9 cellular contexts compared by ENCODE assay signal in genomic region chr9:5582835-5583195, GRCh38. TPM values are rescaled to one million over a fixed set of nuclear protein-coding genes. Genes with fewer than 3 reads are reported as not detected.
DNase-seq lines count a peak whose midpoint lies in the region; ATAC-seq and TF ChIP-seq lines count a peak whose summit lies in the region.
"Had no signal": no experiment of that assay in that cellular context is flagged by ENCODE, and none has a peak within 500 bp of the region (broad histone marks: within the 10 kb centered on the region; RNA-seq: fewer than 3 reads in every experiment).

No MANE protein-coding gene starts in this region.

- no peaks in the 10 kb centered on the region for H3K9me2 ChIP-seq in SK-N-SH

- peak overlapping the region in 1 of 2 experiments; percentile 83; a peak in 2 of 4 replicates for H3K27ac ChIP-seq in SK-N-SH (ENCODE audit: low read depth in 2 of 2, low read length in 1 of 2)
- H3K27ac ChIP-seq: VCaP had no signal

- POLR2A ChIA-PET in SK-N-SH (lab: Yijun Ruan, JAX) = no interaction called here

- H3K9ac ChIP-seq in SK-N-SH = peak overlapping the region; percentile 31; the same call in 1 of the 2 replicates

- no peaks in the 10 kb centered on the region for H4K20me1 ChIP-seq in SK-N-SH (ENCODE audit: insufficient read depth)

- H3K4me2 ChIP-seq in SK-N-SH = peak overlapping the region; percentile 4; the same call in 1 of the 2 replicates

- peaks cover 0 to 19% of the 10 kb centered on the region in 2 experiments; a peak in 2 of 4 replicates for H3K4me1 ChIP-seq in SK-N-SH (ENCODE audit: control insufficient read depth in 1 of 2, insufficient read depth in 2 of 2, low read depth in 1 of 2, low read length in 1 of 2)

- H3K27me3 ChIP-seq in SK-N-SH (ENCODE audit: insufficient read depth) = no peaks in the 10 kb centered on the region
- no peaks in the 10 kb centered on the region for H3K27me3 ChIP-seq in MG63

- no peak overlapping the region for H3K4me3 ChIP-seq in SK-N-SH (ENCODE audit: low read depth in 2 of 2, low read length in 1 of 2)
- H3K4me3 ChIP-seq in MG63 = no peak overlapping the region

- H3K36me3 ChIP-seq in SK-N-SH (replicated peaks in 1 of 2; ENCODE audit: control insufficient read depth in 1 of 2, insufficient read depth in 2 of 2, low read length in 1 of 2) = no peaks in the 10 kb centered on the region
- no peaks in the 10 kb centered on the region for H3K36me3 ChIP-seq in MG63

- ATAC-seq in GM18861 (IDR thresholded peaks at IDR 0.05; ENCODE audit: unreplicated experiment) = peak; percentile 44
- ATAC-seq in HG02678 (IDR thresholded peaks at IDR 0.05; ENCODE audit: unreplicated experiment) = peak; percentile 53
- no peak for ATAC-seq in esophagus mucosa

- WGBS in SK-N-SH (ENCODE audit: low lambda C conversion rate) = 0% methylated on average over 2 of the region's 2 CpGs

- H3K79me2 ChIP-seq in SK-N-SH (ENCODE audit: insufficient read depth) = no peaks in the 10 kb centered on the region

- no peak for TF ChIP-seq CTCF in SK-N-SH (IDR thresholded peaks at IDR 0.05)

- peak overlapping the region; percentile 37 for H2AFZ ChIP-seq in SK-N-SH (ENCODE audit: low read depth)

- no peak for TF ChIP-seq EP300 in SK-N-SH (IDR thresholded peaks at IDR 0.05; ENCODE audit: borderline replicate concordance in 1 of 2, low read depth in 1 of 2, low read length in 1 of 2)

- CTCF ChIA-PET in SK-N-SH (lab: Yijun Ruan, JAX) = interaction anchor here (0.9 to 2.6 kb wide), 6 partner anchors 11 to 822 kb away, joined by 3 to 9 read pairs (median 5); partner anchors contain the start of gene CD274

- no peaks in the 10 kb centered on the region for H3K9me3 ChIP-seq in SK-N-SH
- H3K9me3 ChIP-seq in MG63 = no peaks in the 10 kb centered on the region

- peaks cover 41% of the 10 kb centered on the region for H3F3A ChIP-seq in SK-N-SH (replicated peaks; ENCODE audit: insufficient read depth)

- DNase-seq in SK-N-SH = no peak
- peak; percentile 69 for DNase-seq in fibroblast of gingiva (ENCODE audit: low read depth)
- DNase-seq in stimulated activated CD4-positive, alpha-beta T cell treated with anti-CD3 and anti-CD28 coated beads, Interleukin-4, amount 100 ng/mL, for 1 hour = peak; percentile 9
- DNase-seq in MG63 = no peak
- DNase-seq in DMS53 (lab: John Stamatoyannopoulos, UW) = no peak

- no peak for TF ChIP-seq RAD21 in SK-N-SH (IDR thresholded peaks at IDR 0.05; ENCODE audit: low read length)

TF ChIP-seq in SK-N-SH, 30 proteins besides CTCF, POLR2A, EP300 and RAD21:
- peak; percentile 82 for TF ChIP-seq MAX (IDR thresholded peaks at IDR 0.05; ENCODE audit: low read depth)
- no peak for TF ChIP-seq SMC3 (IDR thresholded peaks at IDR 0.05; ENCODE audit: low read depth, low read length)

RNA-seq across cellular contexts. Expression of gene RIC1, which starts 46.1 kb away (rescaled TPM):
- polyA plus RNA-seq in SK-N-SH (2012; rRNA removed) = 21.9 and 37.2 TPM in 2 replicates
- polyA plus RNA-seq in SK-N-SH (2012; cell fraction: cytosol; rRNA removed) = 17.4 and 20.9 TPM in 2 replicates
- 34.8 and 85.0 TPM in 2 replicates for polyA plus RNA-seq in SK-N-SH (2012; cell fraction: nucleus; rRNA removed)
- total RNA-seq in MG63 (2014; rRNA removed; shearing (Covaris generic); ENCODE audit: low replicate concordance) = 4.1 and 9.0 TPM in 2 replicates
- 14.1 TPM for total RNA-seq in esophagus mucosa

Comparison
In these comparisons a context has a peak if more than half of its experiments do, and no peak if none do; other contexts are left out.
1. DNase-seq: peak in fibroblast of gingiva (single experiment) and stimulated activated CD4-positive, alpha-beta T cell treated with anti-CD3 and anti-CD28 coated beads, Interleukin-4, amount 100 ng/mL, for 1 hour (single experiment); none in SK-N-SH (single experiment), MG63 (single experiment) and DMS53 (single experiment).